7 cellular contexts compared by ENCODE assay signal in the genomic region with DNA sequence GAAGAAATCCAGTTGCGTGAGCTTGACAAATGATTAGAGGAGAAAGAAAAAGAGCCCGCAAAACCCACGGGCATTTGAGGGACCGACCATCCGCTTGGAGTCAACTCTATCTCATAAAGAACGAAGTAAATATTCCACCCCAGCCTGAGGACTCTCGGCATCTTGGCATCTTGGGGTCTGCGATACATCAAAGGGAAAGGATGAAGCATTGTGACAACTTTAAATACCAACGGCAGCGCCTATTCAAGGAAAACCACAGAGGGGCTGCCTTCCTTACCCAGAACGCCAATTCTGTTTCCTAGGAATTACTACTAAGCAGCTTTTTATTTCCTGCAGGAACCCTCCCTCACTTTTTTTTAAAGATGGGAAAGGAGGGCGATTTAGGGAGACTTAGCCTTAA.
"Had no signal": no experiment of that assay in that cellular context is flagged by ENCODE, and none has a peak within 500 bp of the region (broad histone marks: within the 10 kb centered on the region; RNA-seq: fewer than 3 reads in every experiment).

No MANE protein-coding gene starts in this region.

- H3K27ac Mint-ChIP-seq: GM23338, H9 had no signal

- DNase-seq: H9, HCEC 1CT, IMR-90 had no signal

- H3K4me3 ChIP-seq: GM23338 had no signal

- ATAC-seq: GM23338 had no signal

- H3K4me2 ChIP-seq: GM23338 had no signal

- H3K4me3 Mint-ChIP-seq: GM23338, H9 had no signal

- H2AFZ ChIP-seq: GM23338 had no signal

- H3K9me3 Mint-ChIP-seq: GM23338, H9 had no signal

- FAIRE-seq: H1, H54, HTR-8/SVneo had no signal
